Comparison of ENCODE assay signal across 2 cellular contexts in genomic region chr16:20598832-20599469, GRCh38.
A peak's percentile ranks its signal among the peaks of the same experiment; 100 is the strongest.
TF ChIP-seq lines count a peak whose summit lies in the region.

No MANE protein-coding gene starts in this region.

TF ChIP-seq in Ishikawa, 13 proteins besides CTCF, POLR2A, EP300 and RAD21:
- TF ChIP-seq, protein P1, sequence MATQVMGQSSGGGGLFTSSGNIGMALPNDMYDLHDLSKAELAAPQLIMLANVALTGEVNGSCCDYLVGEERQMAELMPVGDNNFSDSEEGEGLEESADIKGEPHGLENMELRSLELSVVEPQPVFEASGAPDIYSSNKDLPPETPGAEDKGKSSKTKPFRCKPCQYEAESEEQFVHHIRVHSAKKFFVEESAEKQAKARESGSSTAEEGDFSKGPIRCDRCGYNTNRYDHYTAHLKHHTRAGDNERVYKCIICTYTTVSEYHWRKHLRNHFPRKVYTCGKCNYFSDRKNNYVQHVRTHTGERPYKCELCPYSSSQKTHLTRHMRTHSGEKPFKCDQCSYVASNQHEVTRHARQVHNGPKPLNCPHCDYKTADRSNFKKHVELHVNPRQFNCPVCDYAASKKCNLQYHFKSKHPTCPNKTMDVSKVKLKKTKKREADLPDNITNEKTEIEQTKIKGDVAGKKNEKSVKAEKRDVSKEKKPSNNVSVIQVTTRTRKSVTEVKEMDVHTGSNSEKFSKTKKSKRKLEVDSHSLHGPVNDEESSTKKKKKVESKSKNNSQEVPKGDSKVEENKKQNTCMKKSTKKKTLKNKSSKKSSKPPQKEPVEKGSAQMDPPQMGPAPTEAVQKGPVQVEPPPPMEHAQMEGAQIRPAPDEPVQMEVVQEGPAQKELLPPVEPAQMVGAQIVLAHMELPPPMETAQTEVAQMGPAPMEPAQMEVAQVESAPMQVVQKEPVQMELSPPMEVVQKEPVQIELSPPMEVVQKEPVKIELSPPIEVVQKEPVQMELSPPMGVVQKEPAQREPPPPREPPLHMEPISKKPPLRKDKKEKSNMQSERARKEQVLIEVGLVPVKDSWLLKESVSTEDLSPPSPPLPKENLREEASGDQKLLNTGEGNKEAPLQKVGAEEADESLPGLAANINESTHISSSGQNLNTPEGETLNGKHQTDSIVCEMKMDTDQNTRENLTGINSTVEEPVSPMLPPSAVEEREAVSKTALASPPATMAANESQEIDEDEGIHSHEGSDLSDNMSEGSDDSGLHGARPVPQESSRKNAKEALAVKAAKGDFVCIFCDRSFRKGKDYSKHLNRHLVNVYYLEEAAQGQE (IDR thresholded peaks at IDR 0.05; ENCODE audit: low read depth), result peak; percentile 86
- no peak for TF ChIP-seq FOXM1 (IDR thresholded peaks at IDR 0.05; ENCODE audit: borderline replicate concordance, low read depth)
- TF ChIP-seq CEBPB (IDR thresholded peaks at IDR 0.05), result no peak
- TF ChIP-seq USF1 (IDR thresholded peaks at IDR 0.05), result no peak
- no peak for TF ChIP-seq NFIC (IDR thresholded peaks at IDR 0.05)
- TF ChIP-seq YY1 (IDR thresholded peaks at IDR 0.05; ENCODE audit: low read depth), result no peak
- no peak for TF ChIP-seq ZBTB7A (IDR thresholded peaks at IDR 0.05; ENCODE audit: low read depth)

TF ChIP-seq in K562, 482 proteins besides CTCF, POLR2A, EP300 and RAD21:
- TF ChIP-seq AFF1 (IDR thresholded peaks at IDR 0.05; ENCODE audit: low read depth in 1 of 2, partially characterized antibody in 2 of 2), result peak in 1 of 2 experiments; percentile 25
- TF ChIP-seq ZNF766 (CRISPR knock-in tag; conservative IDR thresholded peaks at IDR 0.05), result peak; percentile 55; the same call in 1 of the 2 replicates
- TF ChIP-seq MIER1 (IDR thresholded peaks at IDR 0.05; ENCODE audit: low read depth), result peak; percentile 90
- no peak for TF ChIP-seq JUNB (CRISPR knock-in tag; conservative IDR thresholded peaks at IDR 0.05)
- TF ChIP-seq EHMT2 (IDR thresholded peaks at IDR 0.05), result peak; percentile 95
- TF ChIP-seq ZNF644 (tag; IDR thresholded peaks at IDR 0.05; ENCODE audit: low read depth), result peak; percentile 65; the same call in 1 of the 2 replicates
- TF ChIP-seq, protein P1 (CRISPR knock-in tag; IDR thresholded peaks at IDR 0.05; ENCODE audit: low read depth), result peak; percentile 92
- TF ChIP-seq HMBOX1 (IDR thresholded peaks at IDR 0.05), result peak; percentile 49; the same call in 1 of the 2 replicates
- no peak for TF ChIP-seq CHD1 (IDR thresholded peaks at IDR 0.05; ENCODE audit: low read length)
